In genomic region chr20:56360133-56360898, GRCh38 we compare ENCODE assay signal across 1 cellular context.
TF ChIP-seq lines count a peak whose summit lies in the region.

No MANE protein-coding gene starts in this region.

TF ChIP-seq in HepG2, 621 proteins besides CTCF, POLR2A, EP300 and RAD21 (continued from another document and continues in another):
- TF ChIP-seq ZNF800 (CRISPR knock-in tag; IDR thresholded peaks at IDR 0.05): peak; percentile 57; the same call in 1 of the 2 replicates
- no peak for TF ChIP-seq NFIB (CRISPR knock-in tag; IDR thresholded peaks at IDR 0.05; ENCODE audit: borderline replicate concordance)
- TF ChIP-seq KMT2B (CRISPR knock-in tag; IDR thresholded peaks at IDR 0.05): no peak
- TF ChIP-seq SMYD3 (CRISPR knock-in tag; IDR thresholded peaks at IDR 0.05): no peak
- TF ChIP-seq NFRKB (IDR thresholded peaks at IDR 0.05): no peak
- no peak for TF ChIP-seq ZNF446 (CRISPR knock-in tag; IDR thresholded peaks at IDR 0.05)
- no peak; the same call in 1 of the 2 replicates for TF ChIP-seq ZNF550 (CRISPR knock-in tag; IDR thresholded peaks at IDR 0.05; ENCODE audit: borderline replicate concordance)
- TF ChIP-seq DZIP1 (CRISPR knock-in tag; IDR thresholded peaks at IDR 0.05): no peak; the same call in 1 of the 2 replicates
- TF ChIP-seq RFX1 (IDR thresholded peaks at IDR 0.05): no peak
- TF ChIP-seq ZNF891 (CRISPR knock-in tag; IDR thresholded peaks at IDR 0.05): peak; percentile 92
- peak; percentile 71 for TF ChIP-seq BRCA1 (CRISPR knock-in tag; IDR thresholded peaks at IDR 0.05)
- TF ChIP-seq IRF9 (CRISPR knock-in tag; IDR thresholded peaks at IDR 0.05; ENCODE audit: borderline replicate concordance): no peak
- TF ChIP-seq ZNF652 (CRISPR knock-in tag; IDR thresholded peaks at IDR 0.05; ENCODE audit: borderline replicate concordance, low read depth): no peak
- TF ChIP-seq ZBTB21 (CRISPR knock-in tag; IDR thresholded peaks at IDR 0.05): no peak
- TF ChIP-seq GLI4 (CRISPR knock-in tag; IDR thresholded peaks at IDR 0.05; ENCODE audit: borderline replicate concordance): peak; percentile 76; the same call in 1 of the 2 replicates
- TF ChIP-seq RBAK (CRISPR knock-in tag; IDR thresholded peaks at IDR 0.05): no peak
- no peak for TF ChIP-seq ZIK1 (CRISPR knock-in tag; IDR thresholded peaks at IDR 0.05; ENCODE audit: borderline replicate concordance, low read depth)
- no peak for TF ChIP-seq RBFOX2 (IDR thresholded peaks at IDR 0.05; ENCODE audit: low read depth, low read length)
- no peak for TF ChIP-seq MLXIP (CRISPR knock-in tag; IDR thresholded peaks at IDR 0.05; ENCODE audit: borderline replicate concordance)
- TF ChIP-seq THAP8 (CRISPR knock-in tag; IDR thresholded peaks at IDR 0.05; ENCODE audit: borderline replicate concordance): no peak
- no peak for TF ChIP-seq PTBP1 (IDR thresholded peaks at IDR 0.05; ENCODE audit: low read depth, low read length, poor library complexity, severe bottlenecking)
- TF ChIP-seq ETS1 (CRISPR knock-in tag; IDR thresholded peaks at IDR 0.05): no peak
- TF ChIP-seq ZFP91 (CRISPR knock-in tag; IDR thresholded peaks at IDR 0.05; ENCODE audit: borderline replicate concordance): peak; percentile 68; the same call in 1 of the 2 replicates
- TF ChIP-seq ZFP1 (CRISPR knock-in tag; IDR thresholded peaks at IDR 0.05): no peak
- TF ChIP-seq KDM5A (IDR thresholded peaks at IDR 0.05; ENCODE audit: borderline replicate concordance, low read length): no peak
- TF ChIP-seq HOXA9 (CRISPR knock-in tag; IDR thresholded peaks at IDR 0.05; ENCODE audit: borderline replicate concordance): no peak
- no peak for TF ChIP-seq E2F1 (CRISPR knock-in tag; IDR thresholded peaks at IDR 0.05)
- TF ChIP-seq TARDBP (CRISPR knock-in tag; IDR thresholded peaks at IDR 0.05): no peak; the same call in 1 of the 2 replicates
- TF ChIP-seq AFF4 (CRISPR knock-in tag; IDR thresholded peaks at IDR 0.05): no peak
- TF ChIP-seq KLF9 (CRISPR knock-in tag; IDR thresholded peaks at IDR 0.05; ENCODE audit: low read depth): no peak
- TF ChIP-seq MYPOP (CRISPR knock-in tag; IDR thresholded peaks at IDR 0.05): peak; percentile 29; the same call in 1 of the 2 replicates
- peak; percentile 61 for TF ChIP-seq ZNF883 (CRISPR knock-in tag; IDR thresholded peaks at IDR 0.05; ENCODE audit: not compliant biosample characterization)
- no peak for TF ChIP-seq ZNF709 (CRISPR knock-in tag; IDR thresholded peaks at IDR 0.05)
- no peak for TF ChIP-seq NFIC (IDR thresholded peaks at IDR 0.05; ENCODE audit: low read length)
- TF ChIP-seq ZNF280B (CRISPR knock-in tag; IDR thresholded peaks at IDR 0.05; ENCODE audit: borderline replicate concordance): peak; percentile 71; the same call in 1 of the 2 replicates
- TF ChIP-seq ZNF768 (CRISPR knock-in tag; IDR thresholded peaks at IDR 0.05): 0 out of 2 replicates have a peak, but pooled peaks have one; percentile 43
- no peak; the same call in 1 of the 2 replicates for TF ChIP-seq ZNF20 (CRISPR knock-in tag; IDR thresholded peaks at IDR 0.05)
- TF ChIP-seq JARID2 (CRISPR knock-in tag; IDR thresholded peaks at IDR 0.05; ENCODE audit: insufficient replicate concordance): no peak
- no peak for TF ChIP-seq ZNF431 (CRISPR knock-in tag; IDR thresholded peaks at IDR 0.05; ENCODE audit: borderline replicate concordance, low read depth)
- TF ChIP-seq HDAC6 (IDR thresholded peaks at IDR 0.05; ENCODE audit: low read depth, low read length): no peak
- TF ChIP-seq ZC3H4 (CRISPR knock-in tag; IDR thresholded peaks at IDR 0.05; ENCODE audit: borderline replicate concordance): peak; percentile 66; the same call in 1 of the 2 replicates
